ENCODE assay signal across 11 cellular contexts in genomic region chr16:19704321-19705130, GRCh38. TPM values are rescaled to one million over a fixed set of nuclear protein-coding genes. Genes with fewer than 3 reads are reported as not detected.
DNase-seq lines count a peak whose midpoint lies in the region; ATAC-seq and TF ChIP-seq lines count a peak whose summit lies in the region.
"Had no signal": no experiment of that assay in that cellular context is flagged by ENCODE, and none has a peak within 500 bp of the region (broad histone marks: within the 10 kb centered on the region; RNA-seq: fewer than 3 reads in every experiment).

No MANE protein-coding gene starts in this region.

- peak; percentile 34; the same call in 1 of the 3 replicates for ATAC-seq in RWPE2 (ENCODE audit: low read depth)
- peak; percentile 58 for ATAC-seq in omental fat pad (ENCODE audit: low FRiP score)
- no peak for ATAC-seq in GM18520 (IDR thresholded peaks at IDR 0.05; ENCODE audit: unreplicated experiment)
- ATAC-seq: left colon had no signal

- H3K36me3 ChIP-seq in RWPE2 (ENCODE audit: low read depth): peaks cover 51% of the 10 kb centered on the region

- DNase-seq in AG08395 (ENCODE audit: low spot score) (peak; percentile 56), RWPE2 (ENCODE audit: low spot score) (no peak), fibroblast of gingiva (ENCODE audit: low read depth) (peak; percentile 88), omental fat pad (ENCODE audit: low spot score) (no peak), T-helper 2 cell (no peak), posterior vena cava (ENCODE audit: low spot score) (no peak), amygdala (lab: John Stamatoyannopoulos, UW) (no peak)
- DNase-seq: activated CD4-positive, alpha-beta T cell treated with anti-CD3 and anti-CD28 coated beads for 48 hours; CD4-positive, CD25-positive, alpha-beta regulatory T cell had no signal

- TF ChIP-seq CTCF in RWPE2 (IDR thresholded peaks at IDR 0.05; ENCODE audit: poor library complexity, severe bottlenecking) (no peak), omental fat pad (IDR thresholded peaks at IDR 0.05) (no peak)

- intact Hi-C loops in posterior vena cava (cut with DNase I): loop anchor here in 1 of 2 donors (10.0 kb wide), 1 partner anchor 180 kb away; the partner anchor contains the start of gene GPRC5B

- H3K27me3 ChIP-seq in RWPE2 (ENCODE audit: insufficient read depth, poor library complexity, severe bottlenecking): no peaks in the 10 kb centered on the region

- peaks cover 6% of the 10 kb centered on the region for H3K4me1 ChIP-seq in RWPE2 (ENCODE audit: insufficient read depth, poor library complexity, severe bottlenecking)

- no peaks in the 10 kb centered on the region for H3K9me3 ChIP-seq in RWPE2 (ENCODE audit: severe bottlenecking)

- H3K27ac ChIP-seq in RWPE2 (ENCODE audit: poor library complexity, severe bottlenecking): no peak overlapping the region

- no peak overlapping the region for H3K4me3 ChIP-seq in RWPE2 (ENCODE audit: severe bottlenecking)

RNA-seq across cellular contexts. Expression of gene KNOP1, which starts 13.5 kb away (rescaled TPM):
- total RNA-seq in omental fat pad (10 to 100 TPM in 2 of 4 donors, 1 to 10 TPM in 2; 4.6 to 19.9 (median 10.1) TPM), posterior vena cava (10 to 100 TPM in 1 of 2 donors, 1 to 10 TPM in 1; 9.5 to 11.0 TPM)

RNA-seq across cellular contexts. Expression of gene IQCK, which starts 13.5 kb away (rescaled TPM):
- 10 to 100 TPM; 14.5 to 28.2 (median 18.9) TPM for total RNA-seq in omental fat pad
- 1 to 10 TPM; 7.9 to 9.5 TPM for total RNA-seq in posterior vena cava

Comparison
In these comparisons a context has a peak if more than half of its experiments do, and no peak if none do; other contexts are left out.
1. DNase-seq: peak in AG08395 (single experiment) and fibroblast of gingiva (single experiment); none in RWPE2 (single experiment), omental fat pad (single experiment), T-helper 2 cell (0 of 5), posterior vena cava (single experiment) and amygdala (0 of 56).